ENCODE assay signal across 10 cellular contexts in the genomic region with DNA sequence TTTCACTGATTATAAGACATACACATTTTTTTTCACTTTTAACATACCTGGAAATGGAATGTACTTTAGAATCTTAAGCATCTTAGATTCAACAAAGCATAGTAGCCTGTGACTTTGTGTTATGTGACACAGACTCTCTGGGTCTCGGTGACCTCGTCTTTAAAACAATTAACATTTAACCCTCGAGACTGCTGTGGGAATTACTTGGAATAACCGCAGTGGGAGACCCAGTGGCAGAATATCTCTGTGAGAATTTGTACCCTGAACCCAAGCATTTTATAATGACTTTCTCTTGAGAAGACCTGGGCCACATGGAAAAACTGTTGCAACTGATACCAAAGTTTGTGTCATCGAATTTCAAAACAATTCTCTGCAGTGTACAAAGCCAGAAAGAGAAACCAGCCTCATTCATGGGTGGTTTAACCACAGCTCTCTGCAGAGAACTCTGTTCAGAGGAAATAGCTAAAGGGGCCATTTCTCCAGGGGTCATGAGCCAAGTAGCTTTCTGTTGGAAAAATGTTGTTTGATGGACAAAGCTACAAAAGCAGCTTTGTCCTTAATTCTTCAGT. TPM values are rescaled to one million over a fixed set of nuclear protein-coding genes. Genes with fewer than 3 reads are reported as not detected.
DNase-seq lines count a peak whose midpoint lies in the region; ATAC-seq, FAIRE-seq and TF ChIP-seq lines count a peak whose summit lies in the region.
"Had no signal": no experiment of that assay in that cellular context is flagged by ENCODE, and none has a peak within 500 bp of the region (broad histone marks: within the 10 kb centered on the region; RNA-seq: fewer than 3 reads in every experiment).

No MANE protein-coding gene starts in this region.

- no peak for TF ChIP-seq CTCF in CD14-positive monocyte (IDR thresholded peaks at IDR 0.05)

- no peaks in the 10 kb centered on the region for H3K9me3 Mint-ChIP-seq in CD14-positive monocyte
- no peaks in the 10 kb centered on the region for H3K9me3 Mint-ChIP-seq in activated naive CD8-positive, alpha-beta T cell (ENCODE audit: low read depth)

- H3K27me3 Mint-ChIP-seq in CD14-positive monocyte (ENCODE audit: low read depth in 3 of 3): peaks cover 0 to 4% (median 0%) of the 10 kb centered on the region in 3 donors
- no peaks in the 10 kb centered on the region for H3K27me3 Mint-ChIP-seq in activated naive CD8-positive, alpha-beta T cell

- no peak for FAIRE-seq in GM12892 (lab: Jason Lieb, UNC)
- FAIRE-seq: astrocyte had no signal

- H3K4me3 Mint-ChIP-seq in CD14-positive monocyte: no peak overlapping the region
- peak overlapping the region; percentile 59 for H3K4me3 Mint-ChIP-seq in activated naive CD8-positive, alpha-beta T cell

- H3K36me3 Mint-ChIP-seq in CD14-positive monocyte: no peaks in the 10 kb centered on the region
- H3K36me3 Mint-ChIP-seq in activated naive CD8-positive, alpha-beta T cell: no peaks in the 10 kb centered on the region

- intact Hi-C loops in CD14-positive monocyte (cut with micrococcal nuclease): loop anchor here (10.0 kb wide), 3 partner anchors 162 to 488 kb away; a partner anchor contains a TSS

- H3K27ac Mint-ChIP-seq in CD14-positive monocyte: peak overlapping the region; percentile 16 to 95 (median 91)
- H3K27ac Mint-ChIP-seq in activated naive CD8-positive, alpha-beta T cell: peak overlapping the region; percentile 88

- TF ChIP-seq POLR2A in GM12892 (IDR thresholded peaks at IDR 0.05; ENCODE audit: low read depth, low read length): no peak

- peaks cover 68% of the 10 kb centered on the region for H3K4me1 Mint-ChIP-seq in CD14-positive monocyte
- H3K4me1 Mint-ChIP-seq in activated naive CD8-positive, alpha-beta T cell (ENCODE audit: low read depth): peaks cover 69% of the 10 kb centered on the region

- no peak for DNase-seq in CD14-positive monocyte (ENCODE audit: low spot score)
- DNase-seq in GM12892 (ENCODE audit: insufficient read length): no peak
- DNase-seq in COLO668 (lab: John Stamatoyannopoulos, UW; ENCODE audit: unreplicated experiment): no peak
- DNase-seq in hepatic stellate cell (ENCODE audit: low spot score): no peak
- DNase-seq: uterus had no signal

- peak; percentile 78 for ATAC-seq in GM19468 (IDR thresholded peaks at IDR 0.05; ENCODE audit: extremely low read depth, unreplicated experiment)
- ATAC-seq in HG03520 (IDR thresholded peaks at IDR 0.05; ENCODE audit: unreplicated experiment): peak; percentile 85
- no peak for ATAC-seq in esophagus mucosa

RNA-seq across cellular contexts. Expression of a gene that starts 10.0 kb away (rescaled TPM):
- 1 to 10 TPM; 3.5 to 6.4 TPM for polyA plus RNA-seq in CD14-positive monocyte
- polyA plus RNA-seq in GM12892 (2012; ENCODE audit: missing spikeins): 2.5 TPM
- total RNA-seq in esophagus mucosa: 1.5 TPM
